In the genomic region with DNA sequence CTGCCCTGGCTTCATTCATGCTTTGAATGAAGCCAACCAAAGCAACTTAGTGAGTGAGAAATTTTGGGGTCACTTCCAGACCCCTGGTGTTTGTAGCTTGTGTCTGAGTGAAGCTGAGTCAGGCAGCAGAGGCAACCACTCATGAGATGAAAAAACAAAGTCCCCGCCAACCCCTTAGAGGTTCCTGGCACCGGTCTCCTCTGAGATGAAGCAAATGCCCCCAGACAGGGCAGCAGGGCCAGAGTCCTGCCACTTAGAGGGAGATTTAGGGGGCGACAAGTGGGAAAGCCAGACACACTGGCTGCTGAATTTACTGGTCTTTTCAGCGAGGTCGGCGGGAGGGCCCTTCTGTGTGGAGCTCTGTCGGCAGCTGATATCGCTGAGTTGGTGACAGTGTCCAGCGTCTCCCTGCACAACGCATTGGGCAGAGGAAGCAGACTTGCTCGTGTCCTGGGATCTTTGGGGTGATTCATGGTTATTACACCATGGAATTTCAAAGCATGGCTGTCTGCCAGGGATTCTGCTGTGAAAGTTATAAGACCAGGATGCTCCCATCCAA, we compare ENCODE assay signal across 15 cellular contexts.
DNase-seq lines count a peak whose midpoint lies in the region; ATAC-seq, FAIRE-seq and TF ChIP-seq lines count a peak whose summit lies in the region.
"Had no signal": no experiment of that assay in that cellular context is flagged by ENCODE, and none has a peak within 500 bp of the region (broad histone marks: within the 10 kb centered on the region; RNA-seq: fewer than 3 reads in every experiment).

No MANE protein-coding gene starts in this region.

- H3K27me3 Mint-ChIP-seq in activated T-helper 2 cell treated with anti-CD3 and anti-CD28 coated beads, Interferon-gamma antibody, Interleukin-2, Interleukin-4, amounts not matched to agents 10 μg/mL and 5 μg/mL and 100 μg/mL, durations not matched to agents 14 hours and 24 hours and 36 hours (ENCODE audit: low read depth), result no peaks in the 10 kb centered on the region
- H3K27me3 Mint-ChIP-seq in natural killer cell treated with Interleukin-12 subunit alpha and Interleukin-12 subunit beta and Interleukin-15 and Interleukin-18, amount 100 ng/mL, for 72 hours, result peaks cover 13 to 33% of the 10 kb centered on the region in 2 donors

- intact Hi-C loops in posterior vena cava (cut with DNase I), result no loop called here
- intact Hi-C loops in activated T-helper 2 cell treated with anti-CD3 and anti-CD28 coated beads, Interferon-gamma antibody, Interleukin-2, Interleukin-4, amounts not matched to agents 10 μg/mL and 5 μg/mL and 100 μg/mL, durations not matched to agents 14 hours and 24 hours and 36 hours (cut with micrococcal nuclease), result no loop called here

- H3K4me1 Mint-ChIP-seq in activated T-helper 2 cell treated with anti-CD3 and anti-CD28 coated beads, Interferon-gamma antibody, Interleukin-2, Interleukin-4, amounts not matched to agents 10 μg/mL and 5 μg/mL and 100 μg/mL, durations not matched to agents 14 hours and 24 hours and 36 hours (ENCODE audit: low read depth), result no peaks in the 10 kb centered on the region
- H3K4me1 Mint-ChIP-seq in natural killer cell treated with Interleukin-12 subunit alpha and Interleukin-12 subunit beta and Interleukin-15 and Interleukin-18, amount 100 ng/mL, for 72 hours (ENCODE audit: low read depth in 2 of 2), result no peaks in the 10 kb centered on the region
- H3K4me1 Mint-ChIP-seq: activated naive CD8-positive, alpha-beta T cell treated with anti-CD3 and anti-CD28 coated beads for 36 hours; naive B cell had no signal

- no peak overlapping the region for H3K27ac ChIP-seq in fibroblast of lung (ENCODE audit: insufficient read depth, low read length)

- no peaks in the 10 kb centered on the region for H3K36me3 ChIP-seq in fibroblast of lung (ENCODE audit: control insufficient read depth, insufficient read depth, low read length)

- peak; percentile 93 for DNase-seq in EL
- peak; percentile 93 for DNase-seq in RCC 7860 (ENCODE audit: low spot score)
- peak; percentile 60 to 90 for DNase-seq in fibroblast of lung (ENCODE audit: low read depth in 2 of 2)
- peak; percentile 84 for DNase-seq in posterior vena cava (ENCODE audit: low spot score)
- no peak for DNase-seq in activated T-helper 2 cell treated with anti-CD3 and anti-CD28 coated beads, Interferon-gamma antibody, Interleukin-2, Interleukin-4, amounts not matched to agents 10 μg/mL and 5 μg/mL and 100 μg/mL, durations not matched to agents 14 hours and 24 hours and 36 hours (ENCODE audit: low spot score)
- no peak for DNase-seq in natural killer cell treated with Interleukin-12 subunit alpha and Interleukin-12 subunit beta and Interleukin-15 and Interleukin-18, amount 100 ng/mL, for 72 hours (ENCODE audit: low spot score)
- no peak for DNase-seq in NCI-H510A (lab: John Stamatoyannopoulos, UW)
- DNase-seq: activated CD4-positive, alpha-beta T cell treated with anti-CD3 and anti-CD28 coated beads for 4 hours; activated naive CD8-positive, alpha-beta T cell treated with anti-CD3 and anti-CD28 coated beads for 36 hours; glutamatergic neuron; naive B cell; NCI-H187; RPMI8226; stimulated activated CD4-positive, alpha-beta T cell treated with anti-CD3 and anti-CD28 coated beads, Interleukin-2, amount 100 ng/mL, for 48 hours had no signal

- H3K4me1 ChIP-seq in fibroblast of lung (ENCODE audit: control insufficient read depth, extremely low read depth, insufficient read depth, low read length), result peaks cover 9% of the 10 kb centered on the region

- H3K79me2 ChIP-seq in fibroblast of lung (ENCODE audit: control insufficient read depth, insufficient read depth, low read length), result no peaks in the 10 kb centered on the region

- no peak overlapping the region for H3K4me3 Mint-ChIP-seq in activated T-helper 2 cell treated with anti-CD3 and anti-CD28 coated beads, Interferon-gamma antibody, Interleukin-2, Interleukin-4, amounts not matched to agents 10 μg/mL and 5 μg/mL and 100 μg/mL, durations not matched to agents 14 hours and 24 hours and 36 hours (ENCODE audit: low read depth)
- no peak overlapping the region for H3K4me3 Mint-ChIP-seq in natural killer cell treated with Interleukin-12 subunit alpha and Interleukin-12 subunit beta and Interleukin-15 and Interleukin-18, amount 100 ng/mL, for 72 hours
- H3K4me3 Mint-ChIP-seq: activated naive CD8-positive, alpha-beta T cell treated with anti-CD3 and anti-CD28 coated beads for 36 hours; naive B cell had no signal

- H3K27me3 ChIP-seq in fibroblast of lung (ENCODE audit: control insufficient read depth, insufficient read depth, low read length), result no peaks in the 10 kb centered on the region

- H3K9me3 ChIP-seq in fibroblast of lung (ENCODE audit: control insufficient read depth, insufficient read depth, low read depth, low read length), result no peaks in the 10 kb centered on the region

- no peak overlapping the region for H2AFZ ChIP-seq in fibroblast of lung (ENCODE audit: low read length)

- H3K4me3 ChIP-seq in fibroblast of lung (replicated peaks in 1 of 4; ENCODE audit: control extremely low read depth in 1 of 4, insufficient read depth in 1 of 4, low read depth in 3 of 4, low read length in 4 of 4), result no peak overlapping the region

- H3K4me2 ChIP-seq in fibroblast of lung (ENCODE audit: extremely low read depth, insufficient read depth, low read length), result no peak overlapping the region

- no peak for ATAC-seq in natural killer cell treated with Interleukin-12 subunit alpha and Interleukin-12 subunit beta and Interleukin-15 and Interleukin-18, amount 100 ng/mL, for 72 hours
- no peak for ATAC-seq in GM19452 (IDR thresholded peaks at IDR 0.05; ENCODE audit: unreplicated experiment)

- FAIRE-seq in RCC 7860 (lab: Jason Lieb, UNC), result peak; percentile 87

- H4K20me1 ChIP-seq in fibroblast of lung (ENCODE audit: control insufficient read depth, extremely low read depth, insufficient read depth, low read length), result no peaks in the 10 kb centered on the region

- no peaks in the 10 kb centered on the region for H3K36me3 Mint-ChIP-seq in activated T-helper 2 cell treated with anti-CD3 and anti-CD28 coated beads, Interferon-gamma antibody, Interleukin-2, Interleukin-4, amounts not matched to agents 10 μg/mL and 5 μg/mL and 100 μg/mL, durations not matched to agents 14 hours and 24 hours and 36 hours (ENCODE audit: low read depth)
- H3K36me3 Mint-ChIP-seq in natural killer cell treated with Interleukin-12 subunit alpha and Interleukin-12 subunit beta and Interleukin-15 and Interleukin-18, amount 100 ng/mL, for 72 hours, result no peaks in the 10 kb centered on the region
- H3K36me3 Mint-ChIP-seq: activated naive CD8-positive, alpha-beta T cell treated with anti-CD3 and anti-CD28 coated beads for 36 hours; naive B cell had no signal

- H3K9ac ChIP-seq in fibroblast of lung (ENCODE audit: insufficient read depth, low read length), result no peak overlapping the region

- H3K27ac Mint-ChIP-seq in activated T-helper 2 cell treated with anti-CD3 and anti-CD28 coated beads, Interferon-gamma antibody, Interleukin-2, Interleukin-4, amounts not matched to agents 10 μg/mL and 5 μg/mL and 100 μg/mL, durations not matched to agents 14 hours and 24 hours and 36 hours, result no peak overlapping the region
- no peak overlapping the region for H3K27ac Mint-ChIP-seq in natural killer cell treated with Interleukin-12 subunit alpha and Interleukin-12 subunit beta and Interleukin-15 and Interleukin-18, amount 100 ng/mL, for 72 hours
- H3K27ac Mint-ChIP-seq: activated naive CD8-positive, alpha-beta T cell treated with anti-CD3 and anti-CD28 coated beads for 36 hours; naive B cell had no signal

- no peaks in the 10 kb centered on the region for H3K9me3 Mint-ChIP-seq in activated T-helper 2 cell treated with anti-CD3 and anti-CD28 coated beads, Interferon-gamma antibody, Interleukin-2, Interleukin-4, amounts not matched to agents 10 μg/mL and 5 μg/mL and 100 μg/mL, durations not matched to agents 14 hours and 24 hours and 36 hours
- H3K9me3 Mint-ChIP-seq in natural killer cell treated with Interleukin-12 subunit alpha and Interleukin-12 subunit beta and Interleukin-15 and Interleukin-18, amount 100 ng/mL, for 72 hours, result no peaks in the 10 kb centered on the region
- H3K9me3 Mint-ChIP-seq: activated naive CD8-positive, alpha-beta T cell treated with anti-CD3 and anti-CD28 coated beads for 36 hours had no signal

- TF ChIP-seq CTCF in fibroblast of lung (conservative IDR thresholded peaks at IDR 0.05 in 1 of 2, IDR thresholded peaks at IDR 0.05 in 1 of 2; ENCODE audit: low read depth in 1 of 2, low read length in 2 of 2), result no peak

Comparison
In these comparisons a context has a peak if more than half of its experiments do, and no peak if none do; other contexts are left out.
1. DNase-seq: peak in EL (single experiment), RCC 7860 (single experiment), fibroblast of lung (2 of 2) and posterior vena cava (single experiment); none in activated T-helper 2 cell treated with anti-CD3 and anti-CD28 coated beads, Interferon-gamma antibody, Interleukin-2, Interleukin-4, amounts not matched to agents 10 μg/mL and 5 μg/mL and 100 μg/mL, durations not matched to agents 14 hours and 24 hours and 36 hours (single experiment), natural killer cell treated with Interleukin-12 subunit alpha and Interleukin-12 subunit beta and Interleukin-15 and Interleukin-18, amount 100 ng/mL, for 72 hours (single experiment) and NCI-H510A (single experiment).